Comparison of ENCODE assay signal across 8 cellular contexts in genomic region chr5:10563132-10563939, GRCh38. TPM values are rescaled to one million over a fixed set of nuclear protein-coding genes. Genes with fewer than 3 reads are reported as not detected.
DNase-seq lines count a peak whose midpoint lies in the region; ATAC-seq and FAIRE-seq lines count a peak whose summit lies in the region.

No MANE protein-coding gene starts in this region.

- FAIRE-seq in frontal cortex (lab: Jason Lieb, UNC) = no peak

- DNase-seq in COLO668 (lab: John Stamatoyannopoulos, UW; ENCODE audit: unreplicated experiment) (peak; percentile 70), HuH-7.5 (ENCODE audit: low spot score) (peak; percentile 63), frontal cortex (ENCODE audit: low spot score in 2 of 2) (peak; percentile 35 to 44), trophoblast cell (peak; percentile 29 to 41), GF-D8 (lab: John Stamatoyannopoulos, UW) (no peak), NCI-H2029 (lab: John Stamatoyannopoulos, UW) (no peak)
- peak; percentile 50 for DNase-seq in activated CD8-positive, alpha-beta memory T cell treated with anti-CD3 and anti-CD28 coated beads, Interleukin-2, amount 50 U/mL, for 4 hours

- peak overlapping the region; percentile 33 for H2AFZ ChIP-seq in trophoblast cell (ENCODE audit: insufficient read depth, low read length, poor library complexity)

- H3K9ac ChIP-seq in trophoblast cell (ENCODE audit: low read length) = peak overlapping the region; percentile 60

- H3K9me3 ChIP-seq in trophoblast cell (ENCODE audit: insufficient read depth, low read depth, low read length) = no peaks in the 10 kb centered on the region

- peak overlapping the region; percentile 58 for H3K14ac ChIP-seq in trophoblast cell (ENCODE audit: low read length)

- H2BK5ac ChIP-seq in trophoblast cell (ENCODE audit: low read depth, low read length, poor library complexity) = peak overlapping the region; percentile 55

- peak; percentile 26 for ATAC-seq in GM21515 (IDR thresholded peaks at IDR 0.05; ENCODE audit: unreplicated experiment)

- H3K23ac ChIP-seq in trophoblast cell (ENCODE audit: low read length) = no peak overlapping the region

- peak overlapping the region; percentile 67 for H4K12ac ChIP-seq in trophoblast cell (ENCODE audit: low read depth, low read length)

- H3K4ac ChIP-seq in trophoblast cell (ENCODE audit: low read depth, low read length) = peak overlapping the region; percentile 61

- no CpG with 5 or more reads among the region's 74 CpGs for WGBS in trophoblast cell (ENCODE audit: extremely low coverage, insufficient coverage, insufficient read length)

- no peaks in the 10 kb centered on the region for H3K27me3 ChIP-seq in trophoblast cell (ENCODE audit: insufficient read depth, low read length)

- no peaks in the 10 kb centered on the region for H3K36me3 ChIP-seq in trophoblast cell (ENCODE audit: control insufficient read depth in 1 of 2, insufficient read depth in 2 of 2, low read length in 2 of 2)

- peak overlapping the region; percentile 77 for H3K4me3 ChIP-seq in trophoblast cell (ENCODE audit: low read depth, low read length)

- peaks cover 16% of the 10 kb centered on the region for H3K79me2 ChIP-seq in trophoblast cell (ENCODE audit: control insufficient read depth, insufficient read depth, low read length, poor library complexity)

- H3K4me1 ChIP-seq in trophoblast cell (ENCODE audit: control insufficient read depth in 1 of 2, insufficient read depth in 2 of 2, low read length in 2 of 2) = peaks cover 34 to 39% of the 10 kb centered on the region in 2 experiments

- H2BK120ac ChIP-seq in trophoblast cell (ENCODE audit: insufficient read depth, low read length, poor library complexity) = peak overlapping the region; percentile 91

- H2AK5ac ChIP-seq in trophoblast cell (ENCODE audit: low read length) = peak overlapping the region; percentile 70

- peak overlapping the region; percentile 75 for H3K27ac ChIP-seq in trophoblast cell (ENCODE audit: low read depth, low read length)

- H4K91ac ChIP-seq in trophoblast cell (ENCODE audit: low read depth, low read length) = peak overlapping the region; percentile 87

- peak overlapping the region; percentile 73 for H4K8ac ChIP-seq in trophoblast cell (ENCODE audit: low read depth, low read length)

- peaks cover 33% of the 10 kb centered on the region for H3K79me1 ChIP-seq in trophoblast cell (ENCODE audit: low read length)

- peak overlapping the region; percentile 90 for H3K18ac ChIP-seq in trophoblast cell (ENCODE audit: low read length)

- H3K4me2 ChIP-seq in trophoblast cell (ENCODE audit: low read length) = peak overlapping the region; percentile 80

- peak overlapping the region; percentile 67 for H2BK12ac ChIP-seq in trophoblast cell (ENCODE audit: low read length)

RNA-seq across cellular contexts. Expression of gene ANKRD33B, which starts 0.5 kb away (rescaled TPM):
- 1.6 TPM for total RNA-seq in frontal cortex
- 11.4 and 11.6 TPM in 2 replicates for polyA plus RNA-seq in trophoblast cell (2013)

Comparison
In these comparisons a context has a peak if more than half of its experiments do, and no peak if none do; other contexts are left out.
1. DNase-seq: peak in COLO668 (single experiment), HuH-7.5 (single experiment), activated CD8-positive, alpha-beta memory T cell treated with anti-CD3 and anti-CD28 coated beads, Interleukin-2, amount 50 U/mL, for 4 hours (single experiment), frontal cortex (2 of 2) and trophoblast cell (2 of 2); none in GF-D8 (single experiment) and NCI-H2029 (single experiment).